Comparison of ENCODE assay signal across 17 cellular contexts in genomic region chr14:101456246-101457159, GRCh38.
A peak's percentile ranks its signal among the peaks of the same experiment; 100 is the strongest.
DNase-seq lines count a peak whose midpoint lies in the region; ATAC-seq, FAIRE-seq and TF ChIP-seq lines count a peak whose summit lies in the region.
"Had no signal": no experiment of that assay in that cellular context is flagged by ENCODE, and none has a peak within 500 bp of the region (broad histone marks: within the 10 kb centered on the region; RNA-seq: fewer than 3 reads in every experiment).

No MANE protein-coding gene starts in this region.

- no peak for DNase-seq in activated T-cell treated with anti-CD3 and anti-CD28 coated beads, Interleukin-2, amount 50 U/mL, for 72 hours
- DNase-seq in activated T-cell treated with anti-CD3 and anti-CD28 coated beads, Interleukin-2, amount 50 U/mL, for 4 hours = no peak
- no peak for DNase-seq in naive thymus-derived CD4-positive, alpha-beta T cell
- no peak for DNase-seq in testis
- no peak for DNase-seq in right atrium auricular region (ENCODE audit: low spot score)
- no peak for DNase-seq in H54 (ENCODE audit: insufficient read length, low spot score)
- DNase-seq in SKM-1 treated with dmso at 0.1 percent for 144 hours (lab: John Stamatoyannopoulos, UW; ENCODE audit: unreplicated experiment) = no peak
- DNase-seq: GF-D8, GOT3, lower lobe of right lung, NCI-H2029, NCI-H446 treated with DMSO at 0.1 percent for 48 hours, SIG-M5 had no signal

- TF ChIP-seq POLR2A in testis (IDR thresholded peaks at IDR 0.05) (no peak), H54 (IDR thresholded peaks at IDR 0.05; ENCODE audit: low read depth, low read length) (no peak)

- H3K9me3 Mint-ChIP-seq in activated T-cell treated with anti-CD3 and anti-CD28 coated beads, Interleukin-2, amount 50 U/mL, for 72 hours = no peaks in the 10 kb centered on the region
- H3K9me3 Mint-ChIP-seq in activated T-cell treated with anti-CD3 and anti-CD28 coated beads, Interleukin-2, amount 50 U/mL, for 4 hours = no peaks in the 10 kb centered on the region
- peaks cover 9 to 29% (median 24%) of the 10 kb centered on the region in 5 experiments for H3K9me3 Mint-ChIP-seq in brain
- H3K9me3 Mint-ChIP-seq in naive thymus-derived CD4-positive, alpha-beta T cell = peaks cover 0 to 33% (median 7%) of the 10 kb centered on the region in 11 donors

- H3K4me3 ChIP-seq in naive thymus-derived CD4-positive, alpha-beta T cell (ENCODE audit: low read length) = no peak overlapping the region
- H3K4me3 ChIP-seq in testis (peak overlapping the region; percentile 22 to 34), right atrium auricular region (no peak overlapping the region)
- H3K4me3 ChIP-seq: BLaER1 treated with 17β-estradiol and CSF1 and Interleukin-3, amounts not matched to agents 10 nM and 100 nM; cardiac muscle cell; lower lobe of right lung; thoracic aorta had no signal

- intact Hi-C loops in naive thymus-derived CD4-positive, alpha-beta T cell (cut with micrococcal nuclease) = loop anchor here in 1 of 2 donors (10.0 kb wide), 1 partner anchor 108 kb away; the partner anchor contains the start of gene DIO3
- intact Hi-C loops in testis (cut with DNase I; ENCODE audit: low total_unique reads) = no loop called here

- H3K27me3 ChIP-seq in naive thymus-derived CD4-positive, alpha-beta T cell (ENCODE audit: control insufficient read depth in 2 of 2, insufficient read depth in 2 of 2, low read length in 2 of 2) = peaks cover 3 to 7% of the 10 kb centered on the region in 2 donors
- no peaks in the 10 kb centered on the region for H3K27me3 ChIP-seq in testis
- H3K27me3 ChIP-seq in right atrium auricular region = peaks cover 20 to 31% of the 10 kb centered on the region in 2 donors

- no peak overlapping the region for H3K27ac Mint-ChIP-seq in activated T-cell treated with anti-CD3 and anti-CD28 coated beads, Interleukin-2, amount 50 U/mL, for 72 hours
- peak overlapping the region in 1 of 5 experiments; percentile 89 for H3K27ac Mint-ChIP-seq in brain
- H3K27ac Mint-ChIP-seq in naive thymus-derived CD4-positive, alpha-beta T cell = peak overlapping the region in 1 of 9 donors; percentile 29

- no peak for TF ChIP-seq CTCF in brain (conservative IDR thresholded peaks at IDR 0.05)
- TF ChIP-seq CTCF in testis (IDR thresholded peaks at IDR 0.05) = no peak
- no peak for TF ChIP-seq CTCF in right atrium auricular region (IDR thresholded peaks at IDR 0.05)

- H3K36me3 Mint-ChIP-seq in activated T-cell treated with anti-CD3 and anti-CD28 coated beads, Interleukin-2, amount 50 U/mL, for 72 hours (ENCODE audit: insufficient read depth in 2 of 2) = no peaks in the 10 kb centered on the region
- H3K36me3 Mint-ChIP-seq in activated T-cell treated with anti-CD3 and anti-CD28 coated beads, Interleukin-2, amount 50 U/mL, for 4 hours (ENCODE audit: insufficient read depth) = no peaks in the 10 kb centered on the region
- peaks cover 13% of the 10 kb centered on the region for H3K36me3 Mint-ChIP-seq in brain
- H3K36me3 Mint-ChIP-seq in naive thymus-derived CD4-positive, alpha-beta T cell = peaks cover 0 to 7% (median 4%) of the 10 kb centered on the region in 5 donors

- H3K4me1 ChIP-seq in naive thymus-derived CD4-positive, alpha-beta T cell (ENCODE audit: control insufficient read depth in 2 of 2, insufficient read depth in 2 of 2, low read length in 2 of 2) = no peaks in the 10 kb centered on the region
- H3K4me1 ChIP-seq in testis (peaks cover 8% of the 10 kb centered on the region), right atrium auricular region (peaks cover 0 to 18% of the 10 kb centered on the region in 2 donors)

- peaks cover 71% of the 10 kb centered on the region for H3K27me3 Mint-ChIP-seq in activated T-cell treated with anti-CD3 and anti-CD28 coated beads, Interleukin-2, amount 50 U/mL, for 72 hours (ENCODE audit: low read depth)
- peaks cover 71% of the 10 kb centered on the region for H3K27me3 Mint-ChIP-seq in activated T-cell treated with anti-CD3 and anti-CD28 coated beads, Interleukin-2, amount 50 U/mL, for 4 hours (ENCODE audit: low read depth)
- H3K27me3 Mint-ChIP-seq in brain = peaks cover 77% of the 10 kb centered on the region
- peaks cover 64 to 73% (median 71%) of the 10 kb centered on the region in 5 donors for H3K27me3 Mint-ChIP-seq in naive thymus-derived CD4-positive, alpha-beta T cell

- no peak for ATAC-seq in activated T-cell treated with anti-CD3 and anti-CD28 coated beads, Interleukin-2, amount 50 U/mL, for 72 hours (replicated peaks in 1 of 2)
- ATAC-seq in activated T-cell treated with anti-CD3 and anti-CD28 coated beads, Interleukin-2, amount 50 U/mL, for 4 hours = no peak
- ATAC-seq in naive thymus-derived CD4-positive, alpha-beta T cell = no peak

- peak overlapping the region; percentile 12 to 19 for H3K4me3 Mint-ChIP-seq in activated T-cell treated with anti-CD3 and anti-CD28 coated beads, Interleukin-2, amount 50 U/mL, for 72 hours
- no peak overlapping the region for H3K4me3 Mint-ChIP-seq in activated T-cell treated with anti-CD3 and anti-CD28 coated beads, Interleukin-2, amount 50 U/mL, for 4 hours
- H3K4me3 Mint-ChIP-seq in brain = peak overlapping the region; percentile 25 to 73 (median 65)
- peak overlapping the region in 8 of 10 donors; percentile 30 to 65 (median 54) for H3K4me3 Mint-ChIP-seq in naive thymus-derived CD4-positive, alpha-beta T cell

- H3K9me3 ChIP-seq in naive thymus-derived CD4-positive, alpha-beta T cell (ENCODE audit: control insufficient read depth in 2 of 3, low read length in 3 of 3) = no peaks in the 10 kb centered on the region
- H3K9me3 ChIP-seq in testis (no peaks in the 10 kb centered on the region), right atrium auricular region (no peaks in the 10 kb centered on the region)
- H3K9me3 ChIP-seq: lower lobe of right lung, thoracic aorta had no signal

- H3K27ac ChIP-seq in naive thymus-derived CD4-positive, alpha-beta T cell (ENCODE audit: low read depth, low read length) = no peak overlapping the region
- H3K27ac ChIP-seq in testis = no peak overlapping the region
- no peak overlapping the region for H3K27ac ChIP-seq in right atrium auricular region
- H3K27ac ChIP-seq: BLaER1 treated with 17β-estradiol and CSF1 and Interleukin-3, amounts not matched to agents 10 nM and 100 nM; cardiac muscle cell; lower lobe of right lung; thoracic aorta had no signal

- 36 to 40% methylated on average over 31 of the region's 31 CpGs for WGBS in testis, 2 donors

- no peak for FAIRE-seq in H54 (lab: Jason Lieb, UNC)

- CTCF ChIA-PET in naive thymus-derived CD4-positive, alpha-beta T cell (lab: Charles Lee) = no interaction called here

- H3K36me3 ChIP-seq in naive thymus-derived CD4-positive, alpha-beta T cell (ENCODE audit: control insufficient read depth in 2 of 3, insufficient read depth in 3 of 3, low read length in 3 of 3) = no peaks in the 10 kb centered on the region
- H3K36me3 ChIP-seq in testis (ENCODE audit: low read depth, missing control alignments) (no peaks in the 10 kb centered on the region), right atrium auricular region (no peaks in the 10 kb centered on the region)
- H3K36me3 ChIP-seq: BLaER1 treated with 17β-estradiol and CSF1 and Interleukin-3, amounts not matched to agents 10 nM and 100 nM; cardiac muscle cell; lower lobe of right lung; thoracic aorta had no signal

- peaks cover 4% of the 10 kb centered on the region for H3K4me1 Mint-ChIP-seq in activated T-cell treated with anti-CD3 and anti-CD28 coated beads, Interleukin-2, amount 50 U/mL, for 72 hours (ENCODE audit: low read depth)
- H3K4me1 Mint-ChIP-seq in activated T-cell treated with anti-CD3 and anti-CD28 coated beads, Interleukin-2, amount 50 U/mL, for 4 hours (ENCODE audit: low read depth) = peaks cover 2% of the 10 kb centered on the region
- H3K4me1 Mint-ChIP-seq in brain = peaks cover 22% of the 10 kb centered on the region
- H3K4me1 Mint-ChIP-seq in naive thymus-derived CD4-positive, alpha-beta T cell = peaks cover 0 to 21% (median 6%) of the 10 kb centered on the region in 7 donors

- POLR2A ChIA-PET in naive thymus-derived CD4-positive, alpha-beta T cell (lab: Charles Lee) = no interaction called here

Comparison
In these comparisons a context has a peak if more than half of its experiments do, and no peak if none do; other contexts are left out.
1. H3K4me3 ChIP-seq: peak in testis (2 of 2); none in naive thymus-derived CD4-positive, alpha-beta T cell (single experiment) and right atrium auricular region (0 of 2).